In the genomic region with DNA sequence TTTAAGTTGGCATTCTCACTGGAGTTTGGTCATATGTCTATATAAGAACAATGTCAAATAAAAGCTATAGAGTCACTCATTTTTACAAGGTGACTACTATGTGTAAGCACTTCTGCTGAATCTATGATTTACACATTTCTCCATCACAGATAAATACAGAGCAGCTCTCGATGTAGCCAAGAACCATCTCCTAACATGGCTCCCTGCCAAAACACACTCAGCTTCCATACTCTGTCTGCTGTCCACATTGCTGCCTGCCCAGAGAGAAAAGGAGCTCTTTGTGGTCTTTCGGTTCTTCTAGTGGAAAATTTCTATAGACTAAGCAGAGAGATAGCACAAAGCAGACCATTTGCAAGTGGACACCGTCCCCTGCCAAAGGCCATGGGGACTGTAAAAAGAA, we compare ENCODE assay signal across 1 cellular context.
TF ChIP-seq lines count a peak whose summit lies in the region.

No MANE protein-coding gene starts in this region.

TF ChIP-seq in HEK293, 187 proteins besides CTCF, POLR2A, EP300 and RAD21 (continued from another document and continues in another):
- peak; percentile 84 for TF ChIP-seq ZNF561 (tag by site-specific recombination; IDR thresholded peaks at IDR 0.05; ENCODE audit: borderline replicate concordance)
- TF ChIP-seq ZSCAN30 (tag by site-specific recombination; IDR thresholded peaks at IDR 0.05) = peak; percentile 91; the same call in 1 of the 2 replicates
- TF ChIP-seq, protein P1, sequence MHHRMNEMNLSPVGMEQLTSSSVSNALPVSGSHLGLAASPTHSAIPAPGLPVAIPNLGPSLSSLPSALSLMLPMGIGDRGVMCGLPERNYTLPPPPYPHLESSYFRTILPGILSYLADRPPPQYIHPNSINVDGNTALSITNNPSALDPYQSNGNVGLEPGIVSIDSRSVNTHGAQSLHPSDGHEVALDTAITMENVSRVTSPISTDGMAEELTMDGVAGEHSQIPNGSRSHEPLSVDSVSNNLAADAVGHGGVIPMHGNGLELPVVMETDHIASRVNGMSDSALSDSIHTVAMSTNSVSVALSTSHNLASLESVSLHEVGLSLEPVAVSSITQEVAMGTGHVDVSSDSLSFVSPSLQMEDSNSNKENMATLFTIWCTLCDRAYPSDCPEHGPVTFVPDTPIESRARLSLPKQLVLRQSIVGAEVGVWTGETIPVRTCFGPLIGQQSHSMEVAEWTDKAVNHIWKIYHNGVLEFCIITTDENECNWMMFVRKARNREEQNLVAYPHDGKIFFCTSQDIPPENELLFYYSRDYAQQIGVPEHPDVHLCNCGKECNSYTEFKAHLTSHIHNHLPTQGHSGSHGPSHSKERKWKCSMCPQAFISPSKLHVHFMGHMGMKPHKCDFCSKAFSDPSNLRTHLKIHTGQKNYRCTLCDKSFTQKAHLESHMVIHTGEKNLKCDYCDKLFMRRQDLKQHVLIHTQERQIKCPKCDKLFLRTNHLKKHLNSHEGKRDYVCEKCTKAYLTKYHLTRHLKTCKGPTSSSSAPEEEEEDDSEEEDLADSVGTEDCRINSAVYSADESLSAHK (tag by site-specific recombination; IDR thresholded peaks at IDR 0.05) = peak; percentile 90
- no peak for TF ChIP-seq ZNF549 (tag by site-specific recombination; IDR thresholded peaks at IDR 0.05)
- TF ChIP-seq, protein P2, sequence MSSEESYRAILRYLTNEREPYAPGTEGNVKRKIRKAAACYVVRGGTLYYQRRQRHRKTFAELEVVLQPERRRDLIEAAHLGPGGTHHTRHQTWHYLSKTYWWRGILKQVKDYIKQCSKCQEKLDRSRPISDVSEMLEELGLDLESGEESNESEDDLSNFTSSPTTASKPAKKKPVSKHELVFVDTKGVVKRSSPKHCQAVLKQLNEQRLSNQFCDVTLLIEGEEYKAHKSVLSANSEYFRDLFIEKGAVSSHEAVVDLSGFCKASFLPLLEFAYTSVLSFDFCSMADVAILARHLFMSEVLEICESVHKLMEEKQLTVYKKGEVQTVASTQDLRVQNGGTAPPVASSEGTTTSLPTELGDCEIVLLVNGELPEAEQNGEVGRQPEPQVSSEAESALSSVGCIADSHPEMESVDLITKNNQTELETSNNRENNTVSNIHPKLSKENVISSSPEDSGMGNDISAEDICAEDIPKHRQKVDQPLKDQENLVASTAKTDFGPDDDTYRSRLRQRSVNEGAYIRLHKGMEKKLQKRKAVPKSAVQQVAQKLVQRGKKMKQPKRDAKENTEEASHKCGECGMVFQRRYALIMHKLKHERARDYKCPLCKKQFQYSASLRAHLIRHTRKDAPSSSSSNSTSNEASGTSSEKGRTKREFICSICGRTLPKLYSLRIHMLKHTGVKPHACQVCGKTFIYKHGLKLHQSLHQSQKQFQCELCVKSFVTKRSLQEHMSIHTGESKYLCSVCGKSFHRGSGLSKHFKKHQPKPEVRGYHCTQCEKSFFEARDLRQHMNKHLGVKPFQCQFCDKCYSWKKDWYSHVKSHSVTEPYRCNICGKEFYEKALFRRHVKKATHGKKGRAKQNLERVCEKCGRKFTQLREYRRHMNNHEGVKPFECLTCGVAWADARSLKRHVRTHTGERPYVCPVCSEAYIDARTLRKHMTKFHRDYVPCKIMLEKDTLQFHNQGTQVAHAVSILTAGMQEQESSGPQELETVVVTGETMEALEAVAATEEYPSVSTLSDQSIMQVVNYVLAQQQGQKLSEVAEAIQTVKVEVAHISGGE (tag by site-specific recombination; conservative IDR thresholded peaks at IDR 0.05; ENCODE audit: low read depth) = no peak
- TF ChIP-seq, protein P3, sequence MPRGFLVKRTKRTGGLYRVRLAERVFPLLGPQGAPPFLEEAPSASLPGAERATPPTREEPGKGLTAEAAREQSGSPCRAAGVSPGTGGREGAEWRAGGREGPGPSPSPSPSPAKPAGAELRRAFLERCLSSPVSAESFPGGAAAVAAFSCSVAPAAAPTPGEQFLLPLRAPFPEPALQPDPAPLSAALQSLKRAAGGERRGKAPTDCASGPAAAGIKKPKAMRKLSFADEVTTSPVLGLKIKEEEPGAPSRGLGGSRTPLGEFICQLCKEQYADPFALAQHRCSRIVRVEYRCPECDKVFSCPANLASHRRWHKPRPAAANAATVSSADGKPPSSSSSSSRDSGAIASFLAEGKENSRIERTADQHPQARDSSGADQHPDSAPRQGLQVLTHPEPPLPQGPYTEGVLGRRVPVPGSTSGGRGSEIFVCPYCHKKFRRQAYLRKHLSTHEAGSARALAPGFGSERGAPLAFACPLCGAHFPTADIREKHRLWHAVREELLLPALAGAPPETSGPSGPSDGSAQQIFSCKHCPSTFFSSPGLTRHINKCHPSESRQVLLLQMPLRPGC (tag by site-specific recombination; IDR thresholded peaks at IDR 0.05) = peak; percentile 48; the same call in 1 of the 2 replicates
- TF ChIP-seq, protein P4, sequence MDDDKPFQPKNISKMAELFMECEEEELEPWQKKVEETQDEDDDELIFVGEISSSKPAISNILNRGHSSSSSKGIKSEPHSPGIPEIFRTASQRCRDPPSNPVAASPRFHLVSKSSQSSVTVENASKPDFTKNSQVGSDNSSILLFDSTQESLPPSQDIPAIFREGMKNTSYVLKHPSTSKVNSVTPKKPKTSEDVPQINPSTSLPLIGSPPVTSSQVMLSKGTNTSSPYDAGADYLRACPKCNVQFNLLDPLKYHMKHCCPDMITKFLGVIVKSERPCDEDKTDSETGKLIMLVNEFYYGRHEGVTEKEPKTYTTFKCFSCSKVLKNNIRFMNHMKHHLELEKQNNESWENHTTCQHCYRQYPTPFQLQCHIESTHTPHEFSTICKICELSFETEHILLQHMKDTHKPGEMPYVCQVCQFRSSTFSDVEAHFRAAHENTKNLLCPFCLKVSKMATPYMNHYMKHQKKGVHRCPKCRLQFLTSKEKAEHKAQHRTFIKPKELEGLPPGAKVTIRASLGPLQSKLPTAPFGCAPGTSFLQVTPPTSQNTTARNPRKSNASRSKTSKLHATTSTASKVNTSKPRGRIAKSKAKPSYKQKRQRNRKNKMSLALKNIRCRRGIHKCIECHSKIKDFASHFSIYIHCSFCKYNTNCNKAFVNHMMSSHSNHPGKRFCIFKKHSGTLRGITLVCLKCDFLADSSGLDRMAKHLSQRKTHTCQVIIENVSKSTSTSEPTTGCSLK (tag by site-specific recombination; IDR thresholded peaks at IDR 0.05) = no peak
- peak; percentile 91 for TF ChIP-seq ZNF335 (tag by site-specific recombination; conservative IDR thresholded peaks at IDR 0.05)
- TF ChIP-seq, protein P5, sequence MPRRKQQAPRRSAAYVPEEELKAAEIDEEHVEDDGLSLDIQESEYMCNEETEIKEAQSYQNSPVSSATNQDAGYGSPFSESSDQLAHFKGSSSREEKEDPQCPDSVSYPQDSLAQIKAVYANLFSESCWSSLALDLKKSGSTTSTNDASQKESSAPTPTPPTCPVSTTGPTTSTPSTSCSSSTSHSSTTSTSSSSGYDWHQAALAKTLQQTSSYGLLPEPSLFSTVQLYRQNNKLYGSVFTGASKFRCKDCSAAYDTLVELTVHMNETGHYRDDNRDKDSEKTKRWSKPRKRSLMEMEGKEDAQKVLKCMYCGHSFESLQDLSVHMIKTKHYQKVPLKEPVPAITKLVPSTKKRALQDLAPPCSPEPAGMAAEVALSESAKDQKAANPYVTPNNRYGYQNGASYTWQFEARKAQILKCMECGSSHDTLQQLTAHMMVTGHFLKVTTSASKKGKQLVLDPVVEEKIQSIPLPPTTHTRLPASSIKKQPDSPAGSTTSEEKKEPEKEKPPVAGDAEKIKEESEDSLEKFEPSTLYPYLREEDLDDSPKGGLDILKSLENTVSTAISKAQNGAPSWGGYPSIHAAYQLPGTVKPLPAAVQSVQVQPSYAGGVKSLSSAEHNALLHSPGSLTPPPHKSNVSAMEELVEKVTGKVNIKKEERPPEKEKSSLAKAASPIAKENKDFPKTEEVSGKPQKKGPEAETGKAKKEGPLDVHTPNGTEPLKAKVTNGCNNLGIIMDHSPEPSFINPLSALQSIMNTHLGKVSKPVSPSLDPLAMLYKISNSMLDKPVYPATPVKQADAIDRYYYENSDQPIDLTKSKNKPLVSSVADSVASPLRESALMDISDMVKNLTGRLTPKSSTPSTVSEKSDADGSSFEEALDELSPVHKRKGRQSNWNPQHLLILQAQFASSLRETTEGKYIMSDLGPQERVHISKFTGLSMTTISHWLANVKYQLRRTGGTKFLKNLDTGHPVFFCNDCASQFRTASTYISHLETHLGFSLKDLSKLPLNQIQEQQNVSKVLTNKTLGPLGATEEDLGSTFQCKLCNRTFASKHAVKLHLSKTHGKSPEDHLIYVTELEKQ (tag by site-specific recombination; IDR thresholded peaks at IDR 0.05; ENCODE audit: borderline replicate concordance) = peak; percentile 65; the same call in 1 of the 2 replicates
- TF ChIP-seq ZNF707 (tag by site-specific recombination; IDR thresholded peaks at IDR 0.05) = no peak
- peak; percentile 51; the same call in 1 of the 2 replicates for TF ChIP-seq GFI1B (tag by site-specific recombination; IDR thresholded peaks at IDR 0.05)
- TF ChIP-seq OSR2 (tag by site-specific recombination; IDR thresholded peaks at IDR 0.05) = peak; percentile 98
- TF ChIP-seq, protein P6, sequence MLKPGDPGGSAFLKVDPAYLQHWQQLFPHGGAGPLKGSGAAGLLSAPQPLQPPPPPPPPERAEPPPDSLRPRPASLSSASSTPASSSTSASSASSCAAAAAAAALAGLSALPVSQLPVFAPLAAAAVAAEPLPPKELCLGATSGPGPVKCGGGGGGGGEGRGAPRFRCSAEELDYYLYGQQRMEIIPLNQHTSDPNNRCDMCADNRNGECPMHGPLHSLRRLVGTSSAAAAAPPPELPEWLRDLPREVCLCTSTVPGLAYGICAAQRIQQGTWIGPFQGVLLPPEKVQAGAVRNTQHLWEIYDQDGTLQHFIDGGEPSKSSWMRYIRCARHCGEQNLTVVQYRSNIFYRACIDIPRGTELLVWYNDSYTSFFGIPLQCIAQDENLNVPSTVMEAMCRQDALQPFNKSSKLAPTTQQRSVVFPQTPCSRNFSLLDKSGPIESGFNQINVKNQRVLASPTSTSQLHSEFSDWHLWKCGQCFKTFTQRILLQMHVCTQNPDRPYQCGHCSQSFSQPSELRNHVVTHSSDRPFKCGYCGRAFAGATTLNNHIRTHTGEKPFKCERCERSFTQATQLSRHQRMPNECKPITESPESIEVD (tag by site-specific recombination; IDR thresholded peaks at IDR 0.05) = peak; percentile 89
- TF ChIP-seq ZFP37 (tag by site-specific recombination; IDR thresholded peaks at IDR 0.05) = no peak
- TF ChIP-seq, protein P7, sequence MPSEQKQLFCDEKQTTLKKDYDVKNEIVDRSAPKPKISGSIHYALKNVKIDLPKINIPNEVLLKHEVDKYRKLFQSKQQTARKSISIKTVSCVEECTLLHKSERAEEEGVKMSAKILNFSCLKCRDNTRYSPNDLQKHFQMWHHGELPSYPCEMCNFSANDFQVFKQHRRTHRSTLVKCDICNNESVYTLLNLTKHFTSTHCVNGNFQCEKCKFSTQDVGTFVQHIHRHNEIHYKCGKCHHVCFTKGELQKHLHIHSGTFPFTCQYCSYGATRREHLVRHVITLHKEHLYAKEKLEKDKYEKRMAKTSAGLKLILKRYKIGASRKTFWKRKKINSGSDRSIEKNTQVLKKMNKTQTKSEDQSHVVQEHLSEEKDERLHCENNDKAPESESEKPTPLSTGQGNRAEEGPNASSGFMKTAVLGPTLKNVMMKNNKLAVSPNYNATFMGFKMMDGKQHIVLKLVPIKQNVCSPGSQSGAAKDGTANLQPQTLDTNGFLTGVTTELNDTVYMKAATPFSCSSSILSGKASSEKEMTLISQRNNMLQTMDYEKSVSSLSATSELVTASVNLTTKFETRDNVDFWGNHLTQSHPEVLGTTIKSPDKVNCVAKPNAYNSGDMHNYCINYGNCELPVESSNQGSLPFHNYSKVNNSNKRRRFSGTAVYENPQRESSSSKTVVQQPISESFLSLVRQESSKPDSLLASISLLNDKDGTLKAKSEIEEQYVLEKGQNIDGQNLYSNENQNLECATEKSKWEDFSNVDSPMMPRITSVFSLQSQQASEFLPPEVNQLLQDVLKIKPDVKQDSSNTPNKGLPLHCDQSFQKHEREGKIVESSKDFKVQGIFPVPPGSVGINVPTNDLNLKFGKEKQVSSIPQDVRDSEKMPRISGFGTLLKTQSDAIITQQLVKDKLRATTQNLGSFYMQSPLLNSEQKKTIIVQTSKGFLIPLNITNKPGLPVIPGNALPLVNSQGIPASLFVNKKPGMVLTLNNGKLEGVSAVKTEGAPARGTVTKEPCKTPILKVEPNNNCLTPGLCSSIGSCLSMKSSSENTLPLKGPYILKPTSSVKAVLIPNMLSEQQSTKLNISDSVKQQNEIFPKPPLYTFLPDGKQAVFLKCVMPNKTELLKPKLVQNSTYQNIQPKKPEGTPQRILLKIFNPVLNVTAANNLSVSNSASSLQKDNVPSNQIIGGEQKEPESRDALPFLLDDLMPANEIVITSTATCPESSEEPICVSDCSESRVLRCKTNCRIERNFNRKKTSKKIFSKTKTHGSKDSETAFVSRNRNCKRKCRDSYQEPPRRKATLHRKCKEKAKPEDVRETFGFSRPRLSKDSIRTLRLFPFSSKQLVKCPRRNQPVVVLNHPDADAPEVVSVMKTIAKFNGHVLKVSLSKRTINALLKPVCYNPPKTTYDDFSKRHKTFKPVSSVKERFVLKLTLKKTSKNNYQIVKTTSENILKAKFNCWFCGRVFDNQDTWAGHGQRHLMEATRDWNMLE (tag by site-specific recombination; conservative IDR thresholded peaks at IDR 0.05; ENCODE audit: low read depth) = peak; percentile 35; the same call in 1 of the 2 replicates
- TF ChIP-seq IKZF3 (tag by site-specific recombination; IDR thresholded peaks at IDR 0.05) = peak; percentile 85; the same call in 1 of the 2 replicates
- TF ChIP-seq ZNF341 (tag by site-specific recombination; IDR thresholded peaks at IDR 0.05; ENCODE audit: low read depth) = no peak
- TF ChIP-seq, protein P8, sequence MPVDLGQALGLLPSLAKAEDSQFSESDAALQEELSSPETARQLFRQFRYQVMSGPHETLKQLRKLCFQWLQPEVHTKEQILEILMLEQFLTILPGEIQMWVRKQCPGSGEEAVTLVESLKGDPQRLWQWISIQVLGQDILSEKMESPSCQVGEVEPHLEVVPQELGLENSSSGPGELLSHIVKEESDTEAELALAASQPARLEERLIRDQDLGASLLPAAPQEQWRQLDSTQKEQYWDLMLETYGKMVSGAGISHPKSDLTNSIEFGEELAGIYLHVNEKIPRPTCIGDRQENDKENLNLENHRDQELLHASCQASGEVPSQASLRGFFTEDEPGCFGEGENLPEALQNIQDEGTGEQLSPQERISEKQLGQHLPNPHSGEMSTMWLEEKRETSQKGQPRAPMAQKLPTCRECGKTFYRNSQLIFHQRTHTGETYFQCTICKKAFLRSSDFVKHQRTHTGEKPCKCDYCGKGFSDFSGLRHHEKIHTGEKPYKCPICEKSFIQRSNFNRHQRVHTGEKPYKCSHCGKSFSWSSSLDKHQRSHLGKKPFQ (tag by site-specific recombination; IDR thresholded peaks at IDR 0.05) = peak; percentile 75
- TF ChIP-seq KLF10 (tag by site-specific recombination; IDR thresholded peaks at IDR 0.05) = peak; percentile 70
- TF ChIP-seq, protein P9, sequence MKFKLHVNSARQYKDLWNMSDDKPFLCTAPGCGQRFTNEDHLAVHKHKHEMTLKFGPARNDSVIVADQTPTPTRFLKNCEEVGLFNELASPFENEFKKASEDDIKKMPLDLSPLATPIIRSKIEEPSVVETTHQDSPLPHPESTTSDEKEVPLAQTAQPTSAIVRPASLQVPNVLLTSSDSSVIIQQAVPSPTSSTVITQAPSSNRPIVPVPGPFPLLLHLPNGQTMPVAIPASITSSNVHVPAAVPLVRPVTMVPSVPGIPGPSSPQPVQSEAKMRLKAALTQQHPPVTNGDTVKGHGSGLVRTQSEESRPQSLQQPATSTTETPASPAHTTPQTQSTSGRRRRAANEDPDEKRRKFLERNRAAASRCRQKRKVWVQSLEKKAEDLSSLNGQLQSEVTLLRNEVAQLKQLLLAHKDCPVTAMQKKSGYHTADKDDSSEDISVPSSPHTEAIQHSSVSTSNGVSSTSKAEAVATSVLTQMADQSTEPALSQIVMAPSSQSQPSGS (tag by site-specific recombination; IDR thresholded peaks at IDR 0.05; ENCODE audit: low read depth) = 0 out of 2 replicates have a peak, but pooled peaks have one; percentile 16
- peak; percentile 67; the same call in 1 of the 2 replicates for TF ChIP-seq MYNN (tag by site-specific recombination; IDR thresholded peaks at IDR 0.05; ENCODE audit: borderline replicate concordance)
